8 cellular contexts compared by ENCODE assay signal in the genomic region with DNA sequence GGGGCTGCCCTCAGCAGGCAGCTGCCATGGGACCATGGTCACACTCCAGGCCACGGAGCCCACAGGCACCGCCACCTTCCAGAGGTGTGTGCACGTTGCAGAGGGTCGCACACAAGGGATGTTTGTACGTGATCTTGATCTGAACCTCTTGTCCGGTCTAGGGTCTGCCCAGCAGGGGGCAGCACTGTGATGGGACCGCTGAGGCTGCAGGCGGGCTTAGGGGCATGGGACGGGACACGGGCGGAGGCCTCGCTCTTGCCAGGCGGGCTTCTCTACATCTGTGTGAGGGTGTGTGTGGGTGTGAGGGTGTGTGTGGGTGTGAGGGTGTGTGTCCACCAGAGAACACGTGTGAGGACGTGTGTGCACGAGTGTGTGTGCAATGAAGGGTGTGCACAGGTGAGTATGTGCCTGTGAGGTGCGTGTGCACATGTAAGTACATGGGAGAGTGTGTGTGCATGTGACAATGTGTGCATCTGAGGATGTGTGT. TPM values are rescaled to one million over a fixed set of nuclear protein-coding genes. Genes with fewer than 3 reads are reported as not detected.
DNase-seq lines count a peak whose midpoint lies in the region; ATAC-seq and TF ChIP-seq lines count a peak whose summit lies in the region.

No MANE protein-coding gene starts in this region.

- ATAC-seq in natural killer cell (peak; percentile 58 to 80 (median 76)), GM19023 (IDR thresholded peaks at IDR 0.05; ENCODE audit: unreplicated experiment) (no peak)

- H3K27me3 ChIP-seq in HL-60 (ENCODE audit: insufficient read depth, poor library complexity, severe bottlenecking) (peaks cover 12% of the 10 kb centered on the region), stomach (peaks cover 0 to 98% (median 56%) of the 10 kb centered on the region in 3 donors)

- TF ChIP-seq CTCF in AG10803 (conservative IDR thresholded peaks at IDR 0.05; ENCODE audit: low read length) (peak; percentile 51), HL-60 (IDR thresholded peaks at IDR 0.05; ENCODE audit: insufficient read depth, low read length) (peak; percentile 60), natural killer cell (IDR thresholded peaks at IDR 0.05) (peak; percentile 44), stomach (IDR thresholded peaks at IDR 0.05) (peak in 5 of 7 experiments; percentile 18 to 47 (median 41))

- H3K27me3 Mint-ChIP-seq in activated CD4-positive, alpha-beta T cell treated with anti-CD3 and anti-CD28 coated beads, Interleukin-2, amount 10 ng/mL, durations not matched to agents 7 days and 5 days = peaks cover 7% of the 10 kb centered on the region
- H3K27me3 Mint-ChIP-seq in natural killer cell (ENCODE audit: low read depth in 2 of 2) = peaks cover 0 to 32% of the 10 kb centered on the region in 2 donors

- WGBS in stomach, 5 donors = 33 to 44% (median 41%) methylated on average over 13 to 17 of the region's 17 CpGs

- POLR2A ChIA-PET in activated CD4-positive, alpha-beta T cell treated with anti-CD3 and anti-CD28 coated beads, Interleukin-2, amount 10 ng/mL, durations not matched to agents 7 days and 5 days (lab: Charles Lee) = no interaction called here

- H3K36me3 Mint-ChIP-seq in activated CD4-positive, alpha-beta T cell treated with anti-CD3 and anti-CD28 coated beads, Interleukin-2, amount 10 ng/mL, durations not matched to agents 7 days and 5 days (ENCODE audit: low read depth) = no peaks in the 10 kb centered on the region
- no peaks in the 10 kb centered on the region for H3K36me3 Mint-ChIP-seq in natural killer cell

- H3K27ac ChIP-seq in HL-60 (replicated peaks) (no peak overlapping the region), stomach (no peak overlapping the region)

- no peaks in the 10 kb centered on the region for H3K4me1 ChIP-seq in stomach

- no peak overlapping the region for H3K4me3 Mint-ChIP-seq in activated CD4-positive, alpha-beta T cell treated with anti-CD3 and anti-CD28 coated beads, Interleukin-2, amount 10 ng/mL, durations not matched to agents 7 days and 5 days
- H3K4me3 Mint-ChIP-seq in natural killer cell = no peak overlapping the region

- no peak overlapping the region for H3K4me3 ChIP-seq in AG10803 (ENCODE audit: low read length)
- no peak overlapping the region for H3K4me3 ChIP-seq in HL-60 (replicated peaks; ENCODE audit: insufficient read depth, low read length)
- no peak overlapping the region for H3K4me3 ChIP-seq in stomach

- no peaks in the 10 kb centered on the region for H3K9me3 Mint-ChIP-seq in activated CD4-positive, alpha-beta T cell treated with anti-CD3 and anti-CD28 coated beads, Interleukin-2, amount 10 ng/mL, durations not matched to agents 7 days and 5 days
- no peaks in the 10 kb centered on the region for H3K9me3 Mint-ChIP-seq in natural killer cell

- no peak for TF ChIP-seq POLR2A in stomach (IDR thresholded peaks at IDR 0.05)

- DNase-seq in AG10803 (ENCODE audit: low read depth) = peak; percentile 12
- peak; percentile 12 to 49 for DNase-seq in HL-60 (ENCODE audit: low read depth in 1 of 2, low spot score in 1 of 2)
- peak; percentile 68 for DNase-seq in activated CD4-positive, alpha-beta T cell treated with anti-CD3 and anti-CD28 coated beads, Interleukin-2, amount 10 ng/mL, durations not matched to agents 7 days and 5 days
- DNase-seq in effector CD8-positive, alpha-beta T cell (lab: John Stamatoyannopoulos, UW) = peak; percentile 56
- peak; percentile 67 for DNase-seq in natural killer cell
- DNase-seq in stomach = peak; percentile 69
- no peak for DNase-seq in T1000 (lab: John Stamatoyannopoulos, UW)

- peaks cover 5% of the 10 kb centered on the region for H3K4me1 Mint-ChIP-seq in activated CD4-positive, alpha-beta T cell treated with anti-CD3 and anti-CD28 coated beads, Interleukin-2, amount 10 ng/mL, durations not matched to agents 7 days and 5 days
- H3K4me1 Mint-ChIP-seq in natural killer cell = peaks cover 6 to 14% of the 10 kb centered on the region in 2 donors

- intact Hi-C loops in natural killer cell (cut with micrococcal nuclease) = loop anchor here (1.0 to 5.0 kb wide), 2 partner anchors 319 to 401 kb away; no protein-coding TSS in a partner anchor
- intact Hi-C loops in stomach (cut with DNase I; ENCODE audit: low total_unique reads) = no loop called here

- TF ChIP-seq EP300 in stomach (IDR thresholded peaks at IDR 0.05) = no peak

- H3K27ac Mint-ChIP-seq in activated CD4-positive, alpha-beta T cell treated with anti-CD3 and anti-CD28 coated beads, Interleukin-2, amount 10 ng/mL, durations not matched to agents 7 days and 5 days = no peak overlapping the region
- H3K27ac Mint-ChIP-seq in natural killer cell = no peak overlapping the region

- CTCF ChIA-PET in activated CD4-positive, alpha-beta T cell treated with anti-CD3 and anti-CD28 coated beads, Interleukin-2, amount 10 ng/mL, durations not matched to agents 7 days and 5 days (lab: Charles Lee) = interaction anchor here (0.8 kb wide), 1 partner anchor 78 kb away, joined by 3 read pairs; no protein-coding TSS in a partner anchor

- H3K36me3 ChIP-seq in stomach = no peaks in the 10 kb centered on the region

- H3K9me3 ChIP-seq in stomach = no peaks in the 10 kb centered on the region

RNA-seq across cellular contexts. Expression of a gene that starts 52.4 kb away (rescaled TPM):
- total RNA-seq in activated CD4-positive, alpha-beta T cell treated with anti-CD3 and anti-CD28 coated beads, Interleukin-2, amount 10 ng/mL, durations not matched to agents 7 days and 5 days = 1 to 10 TPM; 8.4 to 9.3 TPM
- total RNA-seq in natural killer cell (under 1 TPM; 0.05 to 0.83 (median 0.72) TPM), stomach (1 to 10 TPM in 1 of 5 donors, under 1 TPM in 2, not detected in 2; 0.29 to 4.0 (median 0.37) TPM)
- polyA plus RNA-seq in stomach = under 1 TPM; 0.06 to 0.15 (median 0.08) TPM
